Comparison of ENCODE assay signal across 2 cellular contexts in genomic region chr1:44640178-44640865, GRCh38.
TF ChIP-seq lines count a peak whose summit lies in the region.

No MANE protein-coding gene starts in this region.

TF ChIP-seq in HEK293, 187 proteins besides CTCF, POLR2A, EP300 and RAD21:
- TF ChIP-seq ZNF140 (tag by site-specific recombination; IDR thresholded peaks at IDR 0.05), result no peak
- TF ChIP-seq GLIS1 (tag by site-specific recombination; IDR thresholded peaks at IDR 0.05), result peak; percentile 63
- no peak for TF ChIP-seq KLF7 (tag by site-specific recombination; IDR thresholded peaks at IDR 0.05; ENCODE audit: borderline replicate concordance)
- TF ChIP-seq KLF8 (tag by site-specific recombination; IDR thresholded peaks at IDR 0.05), result no peak
- TF ChIP-seq TRIM28 (IDR thresholded peaks at IDR 0.05; ENCODE audit: borderline replicate concordance, low read length), result no peak

TF ChIP-seq in GM12878, 131 proteins besides CTCF, POLR2A, EP300 and RAD21:
- TF ChIP-seq FOXM1 (IDR thresholded peaks at IDR 0.05; ENCODE audit: low read depth, low read length) (no peak), BACH1 (IDR thresholded peaks at IDR 0.05; ENCODE audit: borderline replicate concordance) (no peak), MEF2B (IDR thresholded peaks at IDR 0.05; ENCODE audit: partially characterized antibody, poor library complexity, severe bottlenecking) (no peak), IKZF1 (conservative IDR thresholded peaks at IDR 0.05) (no peak), DPF2 (IDR thresholded peaks at IDR 0.05) (no peak), NR2C1 (IDR thresholded peaks at IDR 0.05) (no peak), RUNX3 (IDR thresholded peaks at IDR 0.05; ENCODE audit: low read length) (no peak), TBL1XR1 (IDR thresholded peaks at IDR 0.05; ENCODE audit: low read depth, low read length) (no peak), CEBPB (IDR thresholded peaks at IDR 0.05; ENCODE audit: borderline replicate concordance in 1 of 2, low read depth in 2 of 2, low read length in 2 of 2) (no peak), MTA3 (IDR thresholded peaks at IDR 0.05; ENCODE audit: borderline replicate concordance, low read length) (no peak), SREBF1 (IDR thresholded peaks at IDR 0.05; ENCODE audit: low read length) (no peak), IKZF2 (IDR thresholded peaks at IDR 0.05) (no peak), ZSCAN29 (IDR thresholded peaks at IDR 0.05) (no peak), GABPA (IDR thresholded peaks at IDR 0.05; ENCODE audit: low read depth) (no peak), NFIC (IDR thresholded peaks at IDR 0.05; ENCODE audit: low read depth, low read length) (no peak)
TF ChIP-seq in GM12878: peak in this region for 0.
